In the genomic region with DNA sequence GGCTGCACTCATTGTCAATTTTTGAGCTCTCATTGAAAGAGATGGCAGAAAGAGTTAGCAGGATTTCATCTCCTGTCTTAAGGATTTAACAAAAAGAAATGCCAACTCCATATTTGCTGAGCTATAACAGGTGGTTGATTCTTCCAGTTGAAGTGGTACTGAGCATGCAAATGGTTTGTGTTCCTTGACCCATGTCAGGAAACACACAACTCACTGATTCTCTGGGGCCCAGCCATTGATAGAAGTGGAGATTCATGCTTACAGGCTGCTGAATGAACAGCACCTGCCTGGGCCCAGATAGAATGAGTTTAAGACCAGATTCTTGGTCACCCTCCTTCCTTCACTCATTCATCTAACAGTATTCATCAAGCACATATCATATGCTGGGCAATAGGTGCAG, we compare ENCODE assay signal across 14 cellular contexts.
DNase-seq lines count a peak whose midpoint lies in the region; ATAC-seq and TF ChIP-seq lines count a peak whose summit lies in the region.
"Had no signal": no experiment of that assay in that cellular context is flagged by ENCODE, and none has a peak within 500 bp of the region (broad histone marks: within the 10 kb centered on the region; RNA-seq: fewer than 3 reads in every experiment).

No MANE protein-coding gene starts in this region.

- peaks cover 30 to 52% (median 45%) of the 10 kb centered on the region in 3 donors for H3K4me1 Mint-ChIP-seq in naive B cell
- H3K4me1 Mint-ChIP-seq in HFFc6 (ENCODE audit: low read depth) = peaks cover 24% of the 10 kb centered on the region

- no peaks in the 10 kb centered on the region for H3K36me3 ChIP-seq in SJSA1
- H3K36me3 ChIP-seq: gastrocnemius medialis, lower lobe of right lung had no signal

- H3K9me3 Mint-ChIP-seq in naive B cell (no peaks in the 10 kb centered on the region), HFFc6 (no peaks in the 10 kb centered on the region)
- H3K9me3 Mint-ChIP-seq: activated T-helper 17 cell treated with anti-CD3 and anti-CD28 coated beads, Interleukin-2, amount 50 U/mL, for 72 hours had no signal

- ATAC-seq in GM18858 (IDR thresholded peaks at IDR 0.05; ENCODE audit: unreplicated experiment) (peak; percentile 35), HG02610 (IDR thresholded peaks at IDR 0.05; ENCODE audit: unreplicated experiment) (peak; percentile 38), naive B cell (ENCODE audit: low read depth in 2 of 2) (peak; percentile 41 to 71)
- ATAC-seq: activated T-helper 17 cell treated with anti-CD3 and anti-CD28 coated beads, Interleukin-2, amount 50 U/mL, for 72 hours; gastrocnemius medialis; lower lobe of right lung had no signal

- H3K27me3 ChIP-seq in SJSA1 (replicated peaks) = no peaks in the 10 kb centered on the region
- H3K27me3 ChIP-seq: gastrocnemius medialis had no signal

- H3K4me3 Mint-ChIP-seq in naive B cell = peak overlapping the region in 2 of 8 donors; percentile 21 to 23
- H3K4me3 Mint-ChIP-seq in HFFc6 = no peak overlapping the region
- H3K4me3 Mint-ChIP-seq: activated T-helper 17 cell treated with anti-CD3 and anti-CD28 coated beads, Interleukin-2, amount 50 U/mL, for 72 hours had no signal

- peak overlapping the region; percentile 93 for H3K27ac ChIP-seq in SJSA1
- H3K27ac ChIP-seq: gastrocnemius medialis, HL-60, lower lobe of right lung had no signal

- H3K4me3 ChIP-seq in SJSA1 = no peak overlapping the region
- H3K4me3 ChIP-seq: gastrocnemius medialis, lower lobe of right lung had no signal

- H3K27ac Mint-ChIP-seq in naive B cell (peak overlapping the region in 1 of 6 donors; percentile 55), HFFc6 (no peak overlapping the region)
- H3K27ac Mint-ChIP-seq: activated T-helper 17 cell treated with anti-CD3 and anti-CD28 coated beads, Interleukin-2, amount 50 U/mL, for 72 hours had no signal

- H3K27me3 Mint-ChIP-seq in naive B cell (no peaks in the 10 kb centered on the region), HFFc6 (ENCODE audit: insufficient read depth) (no peaks in the 10 kb centered on the region)
- H3K27me3 Mint-ChIP-seq: activated T-helper 17 cell treated with anti-CD3 and anti-CD28 coated beads, Interleukin-2, amount 50 U/mL, for 72 hours had no signal

- H3K4me1 ChIP-seq in SJSA1 (replicated peaks) = peaks cover 27% of the 10 kb centered on the region
- H3K4me1 ChIP-seq: lower lobe of right lung had no signal

- H3K36me3 Mint-ChIP-seq in naive B cell = peaks cover 5% of the 10 kb centered on the region in 2 donors
- no peaks in the 10 kb centered on the region for H3K36me3 Mint-ChIP-seq in HFFc6 (ENCODE audit: low read depth)

- TF ChIP-seq CTCF in HFFc6 (IDR thresholded peaks at IDR 0.05) = no peak

- no peak for DNase-seq in SJSA1 (ENCODE audit: low read depth in 1 of 2, low spot score in 2 of 2)
- no peak for DNase-seq in naive B cell
- DNase-seq in activated CD8-positive, alpha-beta memory T cell treated with anti-CD3 and anti-CD28 coated beads, Interleukin-2, amount 50 U/mL, for 48 hours = no peak
- no peak for DNase-seq in HFFc6
- DNase-seq in AG08395 (ENCODE audit: low spot score) = no peak
- DNase-seq: C1 segment of cervical spinal cord; gastrocnemius medialis; lower lobe of right lung; NCI-H345; stimulated activated CD4-positive, alpha-beta T cell treated with anti-CD3 and anti-CD28 coated beads, Interleukin-2, amount 100 ng/mL, for 24 hours had no signal

- H3K9me3 ChIP-seq in SJSA1 (replicated peaks) = no peaks in the 10 kb centered on the region
- H3K9me3 ChIP-seq: gastrocnemius medialis, lower lobe of right lung had no signal
